In genomic region chr13:109734002-109734785, GRCh38 we compare ENCODE assay signal across 14 cellular contexts.
"Had no signal": no experiment of that assay in that cellular context is flagged by ENCODE, and none has a peak within 500 bp of the region (broad histone marks: within the 10 kb centered on the region; RNA-seq: fewer than 3 reads in every experiment).

No MANE protein-coding gene starts in this region.

- H3K27ac Mint-ChIP-seq: activated naive CD8-positive, alpha-beta T cell treated with anti-CD3 and anti-CD28 coated beads for 36 hours had no signal

- H3K4me3 ChIP-seq: breast epithelium, upper lobe of left lung had no signal

- H3K9me3 Mint-ChIP-seq: activated naive CD8-positive, alpha-beta T cell treated with anti-CD3 and anti-CD28 coated beads for 36 hours had no signal

- ATAC-seq: activated CD4-positive, CD25-positive, alpha-beta regulatory T cell treated with anti-CD3 and anti-CD28 coated beads, Interleukin-2, amount 50 U/mL, for 24 hours; left lobe of liver; sciatic nerve had no signal

- H3K4me3 Mint-ChIP-seq: activated naive CD8-positive, alpha-beta T cell treated with anti-CD3 and anti-CD28 coated beads for 36 hours; nephron progenitor cell had no signal

- FAIRE-seq: endothelial cell of umbilical vein, islet of Langerhans had no signal

- H3K27ac ChIP-seq: breast epithelium, upper lobe of left lung had no signal

- DNase-seq: activated CD4-positive, alpha-beta T cell treated with anti-CD3 and anti-CD28 coated beads, Interleukin-2, amount 50 U/mL, for 4 hours; activated gamma-delta T cell treated with Interleukin-2 at 50 U/mL for 16 hours; activated naive CD8-positive, alpha-beta T cell treated with anti-CD3 and anti-CD28 coated beads for 36 hours; activated T-cell treated with anti-CD3 and anti-CD28 coated beads, Interleukin-2, amount 50 U/mL, for 48 hours; foreskin melanocyte; nephron progenitor cell; stimulated activated naive CD4-positive, alpha-beta T cell treated with Interleukin-2 at 50 U/mL for 16 hours had no signal

- H3K36me3 ChIP-seq: breast epithelium, upper lobe of left lung had no signal

- H3K4me1 ChIP-seq: breast epithelium, upper lobe of left lung had no signal

- H3K36me3 Mint-ChIP-seq: activated naive CD8-positive, alpha-beta T cell treated with anti-CD3 and anti-CD28 coated beads for 36 hours had no signal

- H3K4me1 Mint-ChIP-seq: activated naive CD8-positive, alpha-beta T cell treated with anti-CD3 and anti-CD28 coated beads for 36 hours had no signal

- H3K9me3 ChIP-seq: breast epithelium, upper lobe of left lung had no signal
